In genomic region chr15:35229085-35229484, GRCh38 we compare ENCODE assay signal across 33 cellular contexts.
"Had no signal": no experiment of that assay in that cellular context is flagged by ENCODE, and none has a peak within 500 bp of the region (broad histone marks: within the 10 kb centered on the region; RNA-seq: fewer than 3 reads in every experiment).

No MANE protein-coding gene starts in this region.

- H3K4me1 ChIP-seq: adrenal gland, ascending aorta, body of pancreas, breast epithelium had no signal

- DNase-seq: activated effector memory CD4-positive, alpha-beta T cell treated with anti-CD3 and anti-CD28 coated beads, Interleukin-2, amount 50 U/mL, for 16 hours; activated effector memory CD4-positive, alpha-beta T cell treated with Interleukin-2 at 50 U/mL for 16 hours; activated gamma-delta T cell; activated gamma-delta T cell treated with Interleukin-2 at 50 U/mL for 16 hours; activated naive CD4-positive, alpha-beta T cell; activated naive CD4-positive, alpha-beta T cell treated with anti-CD3 and anti-CD28 coated beads for 36 hours; activated naive CD4-positive, alpha-beta T cell treated with anti-CD3 and anti-CD28 coated beads, Interleukin-2, amount 10 ng/mL, durations not matched to agents 7 days and 5 days; activated naive CD4-positive, alpha-beta T cell treated with anti-CD3 and anti-CD28 coated beads, Interleukin-2, amount 50 U/mL, for 16 hours; activated naive CD4-positive, alpha-beta T cell treated with Interleukin-2 at 50 U/mL for 16 hours; activated naive CD8-positive, alpha-beta T cell treated with anti-CD3 and anti-CD28 coated beads for 36 hours; activated naive CD8-positive, alpha-beta T cell treated with anti-CD3 and anti-CD28 coated beads, Interleukin-2, amount 10 ng/mL, durations not matched to agents 7 days and 5 days; activated naive CD8-positive, alpha-beta T cell treated with anti-CD3 and anti-CD28 coated beads, Interleukin-2, amount 50 U/mL, for 24 hours; activated T-cell treated with anti-CD3 and anti-CD28 coated beads, Interleukin-2, amount 50 U/mL, for 4 hours; activated T-cell treated with anti-CD3 and anti-CD28 coated beads, Interleukin-2, amount 50 U/mL, for 48 hours; activated T-cell treated with anti-CD3 and anti-CD28 coated beads, Interleukin-2, amount 50 U/mL, for 72 hours; adrenal gland; amniotic stem cell; amygdala; anterior cingulate cortex; aorta; body of pancreas; brain microvascular endothelial cell; caudate nucleus; central memory CD4-positive, alpha-beta T cell; cerebellar nuclear complex had no signal

- H3K9me3 ChIP-seq: adrenal gland, ascending aorta, body of pancreas had no signal

- H3K27ac ChIP-seq: adrenal gland, ascending aorta, body of pancreas, brain microvascular endothelial cell, breast epithelium, cardiac muscle cell had no signal

- FAIRE-seq: astrocyte, bronchial epithelial cell, colon had no signal

- H3K36me3 ChIP-seq: adrenal gland, ascending aorta, brain microvascular endothelial cell, breast epithelium, cardiac muscle cell had no signal

- ATAC-seq: activated naive CD4-positive, alpha-beta T cell treated with anti-CD3 and anti-CD28 coated beads, Interleukin-2, amount 50 U/mL, for 72 hours; activated naive CD8-positive, alpha-beta T cell treated with anti-CD3 and anti-CD28 coated beads, Interleukin-2, amount 50 U/mL, for 24 hours; activated T-cell treated with anti-CD3 and anti-CD28 coated beads, Interleukin-2, amount 50 U/mL, for 4 hours; activated T-cell treated with anti-CD3 and anti-CD28 coated beads, Interleukin-2, amount 50 U/mL, for 72 hours; activated T-helper 17 cell treated with anti-CD3 and anti-CD28 coated beads, Interleukin-2, amount 50 U/mL, for 72 hours; body of pancreas had no signal

- H3K27me3 ChIP-seq: adrenal gland, ascending aorta, body of pancreas, brain microvascular endothelial cell, breast epithelium, cardiac muscle cell had no signal

- H3K4me3 ChIP-seq: adrenal gland, ascending aorta, body of pancreas, breast epithelium, cardiac muscle cell had no signal
